ENCODE assay signal across 17 cellular contexts in the genomic region with DNA sequence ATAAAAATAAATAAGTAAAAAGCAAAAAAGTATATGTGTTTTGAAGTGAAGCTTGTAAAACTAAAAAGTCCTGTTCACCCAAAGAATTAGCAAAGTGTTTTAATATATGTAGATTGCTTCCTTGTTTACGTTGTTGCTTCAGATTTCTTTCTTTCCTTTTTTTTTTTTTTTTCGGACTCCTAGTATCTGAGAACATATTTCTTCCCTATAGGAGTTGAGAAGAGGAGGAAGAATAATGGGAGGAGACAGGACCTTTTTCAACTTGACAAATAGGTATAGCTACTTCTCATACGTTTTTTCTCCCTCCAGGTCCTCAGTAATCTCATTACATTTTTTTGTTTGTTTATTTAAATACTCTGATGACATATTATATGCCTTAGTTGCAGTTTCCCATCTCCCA. TPM values are rescaled to one million over a fixed set of nuclear protein-coding genes. Genes with fewer than 3 reads are reported as not detected.
DNase-seq lines count a peak whose midpoint lies in the region; ATAC-seq, FAIRE-seq and TF ChIP-seq lines count a peak whose summit lies in the region.
"Had no signal": no experiment of that assay in that cellular context is flagged by ENCODE, and none has a peak within 500 bp of the region (broad histone marks: within the 10 kb centered on the region; RNA-seq: fewer than 3 reads in every experiment).

No MANE protein-coding gene starts in this region.

- TF ChIP-seq CTCF in HEK293 (tag by site-specific recombination; IDR thresholded peaks at IDR 0.05) = no peak
- no peak for TF ChIP-seq CTCF in pancreas (IDR thresholded peaks at IDR 0.05)

- FAIRE-seq in islet of Langerhans (lab: Jason Lieb, UNC) (peak; percentile 36), pancreas (lab: Jason Lieb, UNC) (no peak)
- FAIRE-seq: GM12878, GM19239 had no signal

- H3K4me3 ChIP-seq in HEK293 (ENCODE audit: low read depth, low read length) (no peak overlapping the region), pancreas (no peak overlapping the region)
- H3K4me3 ChIP-seq: GM12878, GM23248, HAP-1 had no signal

- POLR2A ChIA-PET in HEK293 (lab: Yijun Ruan, JAX) = interaction anchor here (0.7 to 1.3 kb wide), 3 partner anchors 10 to 884 kb away, joined by 3 to 6 read pairs (median 4); no protein-coding TSS in a partner anchor

- no peak overlapping the region for H3K27ac ChIP-seq in HEK293 (ENCODE audit: extremely low read depth, low read depth, low read length)
- H3K27ac ChIP-seq in pancreas = no peak overlapping the region
- H3K27ac ChIP-seq: GM23248 had no signal

- H3K9me3 ChIP-seq in HEK293 (ENCODE audit: control insufficient read depth, insufficient read depth, low read depth, low read length) = no peaks in the 10 kb centered on the region
- no peaks in the 10 kb centered on the region for H3K9me3 ChIP-seq in pancreas
- H3K9me3 ChIP-seq: HAP-1 had no signal

- H3K36me3 ChIP-seq in HEK293 (ENCODE audit: control insufficient read depth in 2 of 2, insufficient read depth in 1 of 2, low read length in 2 of 2) (no peaks in the 10 kb centered on the region), pancreas (no peaks in the 10 kb centered on the region)
- H3K36me3 ChIP-seq: HAP-1 had no signal

- intact Hi-C loops in pancreas (cut with DNase I) = no loop called here

- CTCF ChIA-PET in HEK293 (lab: Yijun Ruan, JAX) = interaction anchor here (0.6 kb wide), 1 partner anchor 45 kb away, joined by 3 read pairs; no protein-coding TSS in a partner anchor

- WGBS in pancreas, 2 donors = 62 to 79% methylated on average over 3 of the region's 3 CpGs

- H3K4me1 ChIP-seq in HEK293 (ENCODE audit: control insufficient read depth, insufficient read depth, low read length) (peaks cover 31% of the 10 kb centered on the region), pancreas (peaks cover 0 to 1% (median 0%) of the 10 kb centered on the region in 3 donors)

- no peak for ATAC-seq in pancreas
- ATAC-seq: GM12878 had no signal

- DNase-seq in NCI-H526 treated with DMSO at 0.1 percent for 48 hours (lab: John Stamatoyannopoulos, UW) = peak; percentile 27
- no peak for DNase-seq in NK-92 treated with Interleukin-12 subunit alpha and Interleukin-12 subunit beta, amount 100 ng/mL, for 24 hours (lab: John Stamatoyannopoulos, UW)
- no peak for DNase-seq in NCI-H510A treated with DMSO at 0.1 percent for 48 hours (lab: John Stamatoyannopoulos, UW)
- DNase-seq in pancreas = no peak
- DNase-seq: C1 segment of cervical spinal cord; Calu3; CD4-positive, alpha-beta memory T cell; COR-L47; DMS79; EL; GDM1; GM23248 had no signal

- H3K27me3 ChIP-seq in pancreas = no peaks in the 10 kb centered on the region

TF ChIP-seq in HEK293, 187 proteins besides CTCF, POLR2A, EP300 and RAD21 (continues in another document):
- TF ChIP-seq, protein P1, sequence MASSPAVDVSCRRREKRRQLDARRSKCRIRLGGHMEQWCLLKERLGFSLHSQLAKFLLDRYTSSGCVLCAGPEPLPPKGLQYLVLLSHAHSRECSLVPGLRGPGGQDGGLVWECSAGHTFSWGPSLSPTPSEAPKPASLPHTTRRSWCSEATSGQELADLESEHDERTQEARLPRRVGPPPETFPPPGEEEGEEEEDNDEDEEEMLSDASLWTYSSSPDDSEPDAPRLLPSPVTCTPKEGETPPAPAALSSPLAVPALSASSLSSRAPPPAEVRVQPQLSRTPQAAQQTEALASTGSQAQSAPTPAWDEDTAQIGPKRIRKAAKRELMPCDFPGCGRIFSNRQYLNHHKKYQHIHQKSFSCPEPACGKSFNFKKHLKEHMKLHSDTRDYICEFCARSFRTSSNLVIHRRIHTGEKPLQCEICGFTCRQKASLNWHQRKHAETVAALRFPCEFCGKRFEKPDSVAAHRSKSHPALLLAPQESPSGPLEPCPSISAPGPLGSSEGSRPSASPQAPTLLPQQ (tag by site-specific recombination; IDR thresholded peaks at IDR 0.05) = no peak
- no peak for TF ChIP-seq ZNF529 (tag by site-specific recombination; IDR thresholded peaks at IDR 0.05; ENCODE audit: insufficient replicate concordance)
- TF ChIP-seq TRIM28 (IDR thresholded peaks at IDR 0.05; ENCODE audit: borderline replicate concordance, low read length) = no peak
- TF ChIP-seq GLIS1 (tag by site-specific recombination; IDR thresholded peaks at IDR 0.05) = no peak
- 0 out of 2 replicates have a peak, but pooled peaks have one; percentile 12 for TF ChIP-seq ZNF366 (tag by site-specific recombination; conservative IDR thresholded peaks at IDR 0.05)
- no peak for TF ChIP-seq ZNF664 (tag by site-specific recombination; IDR thresholded peaks at IDR 0.05)
- TF ChIP-seq, protein P2, sequence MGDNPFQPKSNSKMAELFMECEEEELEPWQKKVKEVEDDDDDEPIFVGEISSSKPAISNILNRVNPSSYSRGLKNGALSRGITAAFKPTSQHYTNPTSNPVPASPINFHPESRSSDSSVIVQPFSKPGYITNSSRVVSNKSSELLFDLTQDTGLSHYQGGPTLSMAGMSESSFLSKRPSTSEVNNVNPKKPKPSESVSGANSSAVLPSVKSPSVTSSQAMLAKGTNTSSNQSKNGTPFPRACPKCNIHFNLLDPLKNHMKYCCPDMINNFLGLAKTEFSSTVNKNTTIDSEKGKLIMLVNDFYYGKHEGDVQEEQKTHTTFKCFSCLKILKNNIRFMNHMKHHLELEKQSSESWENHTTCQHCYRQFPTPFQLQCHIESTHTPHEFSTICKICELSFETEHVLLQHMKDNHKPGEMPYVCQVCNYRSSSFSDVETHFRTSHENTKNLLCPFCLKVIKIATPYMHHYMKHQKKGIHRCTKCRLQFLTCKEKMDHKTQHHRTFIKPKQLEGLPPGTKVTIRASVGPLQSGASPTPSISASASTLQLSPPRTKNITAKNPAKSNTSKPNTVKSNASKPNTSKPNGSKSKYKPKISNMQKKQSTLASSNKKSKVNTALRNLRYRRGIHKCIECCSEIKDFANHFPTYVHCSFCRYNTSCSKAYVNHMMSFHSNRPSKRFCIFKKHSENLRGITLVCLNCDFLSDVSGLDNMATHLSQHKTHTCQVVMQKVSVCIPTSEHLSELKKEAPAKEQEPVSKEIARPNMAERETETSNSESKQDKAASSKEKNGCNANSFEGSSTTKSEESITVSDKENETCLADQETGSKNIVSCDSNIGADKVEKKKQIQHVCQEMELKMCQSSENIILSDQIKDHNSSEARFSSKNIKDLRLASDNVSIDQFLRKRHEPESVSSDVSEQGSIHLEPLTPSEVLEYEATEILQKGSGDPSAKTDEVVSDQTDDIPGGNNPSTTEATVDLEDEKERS (tag by site-specific recombination; IDR thresholded peaks at IDR 0.05) = no peak
- no peak for TF ChIP-seq ZNF433 (tag by site-specific recombination; IDR thresholded peaks at IDR 0.05; ENCODE audit: low read depth)
- TF ChIP-seq, protein P3, sequence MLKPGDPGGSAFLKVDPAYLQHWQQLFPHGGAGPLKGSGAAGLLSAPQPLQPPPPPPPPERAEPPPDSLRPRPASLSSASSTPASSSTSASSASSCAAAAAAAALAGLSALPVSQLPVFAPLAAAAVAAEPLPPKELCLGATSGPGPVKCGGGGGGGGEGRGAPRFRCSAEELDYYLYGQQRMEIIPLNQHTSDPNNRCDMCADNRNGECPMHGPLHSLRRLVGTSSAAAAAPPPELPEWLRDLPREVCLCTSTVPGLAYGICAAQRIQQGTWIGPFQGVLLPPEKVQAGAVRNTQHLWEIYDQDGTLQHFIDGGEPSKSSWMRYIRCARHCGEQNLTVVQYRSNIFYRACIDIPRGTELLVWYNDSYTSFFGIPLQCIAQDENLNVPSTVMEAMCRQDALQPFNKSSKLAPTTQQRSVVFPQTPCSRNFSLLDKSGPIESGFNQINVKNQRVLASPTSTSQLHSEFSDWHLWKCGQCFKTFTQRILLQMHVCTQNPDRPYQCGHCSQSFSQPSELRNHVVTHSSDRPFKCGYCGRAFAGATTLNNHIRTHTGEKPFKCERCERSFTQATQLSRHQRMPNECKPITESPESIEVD (tag by site-specific recombination; IDR thresholded peaks at IDR 0.05) = peak; percentile 79
- TF ChIP-seq, protein P4, sequence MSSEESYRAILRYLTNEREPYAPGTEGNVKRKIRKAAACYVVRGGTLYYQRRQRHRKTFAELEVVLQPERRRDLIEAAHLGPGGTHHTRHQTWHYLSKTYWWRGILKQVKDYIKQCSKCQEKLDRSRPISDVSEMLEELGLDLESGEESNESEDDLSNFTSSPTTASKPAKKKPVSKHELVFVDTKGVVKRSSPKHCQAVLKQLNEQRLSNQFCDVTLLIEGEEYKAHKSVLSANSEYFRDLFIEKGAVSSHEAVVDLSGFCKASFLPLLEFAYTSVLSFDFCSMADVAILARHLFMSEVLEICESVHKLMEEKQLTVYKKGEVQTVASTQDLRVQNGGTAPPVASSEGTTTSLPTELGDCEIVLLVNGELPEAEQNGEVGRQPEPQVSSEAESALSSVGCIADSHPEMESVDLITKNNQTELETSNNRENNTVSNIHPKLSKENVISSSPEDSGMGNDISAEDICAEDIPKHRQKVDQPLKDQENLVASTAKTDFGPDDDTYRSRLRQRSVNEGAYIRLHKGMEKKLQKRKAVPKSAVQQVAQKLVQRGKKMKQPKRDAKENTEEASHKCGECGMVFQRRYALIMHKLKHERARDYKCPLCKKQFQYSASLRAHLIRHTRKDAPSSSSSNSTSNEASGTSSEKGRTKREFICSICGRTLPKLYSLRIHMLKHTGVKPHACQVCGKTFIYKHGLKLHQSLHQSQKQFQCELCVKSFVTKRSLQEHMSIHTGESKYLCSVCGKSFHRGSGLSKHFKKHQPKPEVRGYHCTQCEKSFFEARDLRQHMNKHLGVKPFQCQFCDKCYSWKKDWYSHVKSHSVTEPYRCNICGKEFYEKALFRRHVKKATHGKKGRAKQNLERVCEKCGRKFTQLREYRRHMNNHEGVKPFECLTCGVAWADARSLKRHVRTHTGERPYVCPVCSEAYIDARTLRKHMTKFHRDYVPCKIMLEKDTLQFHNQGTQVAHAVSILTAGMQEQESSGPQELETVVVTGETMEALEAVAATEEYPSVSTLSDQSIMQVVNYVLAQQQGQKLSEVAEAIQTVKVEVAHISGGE (tag by site-specific recombination; conservative IDR thresholded peaks at IDR 0.05; ENCODE audit: low read depth) = 0 out of 2 replicates have a peak, but pooled peaks have one; percentile 15
- TF ChIP-seq ZNF785 (tag by site-specific recombination; IDR thresholded peaks at IDR 0.05) = no peak
- no peak for TF ChIP-seq ZNF169 (tag by site-specific recombination; IDR thresholded peaks at IDR 0.05)
- no peak for TF ChIP-seq ZNF248 (tag by site-specific recombination; IDR thresholded peaks at IDR 0.05)
- TF ChIP-seq, protein P5, sequence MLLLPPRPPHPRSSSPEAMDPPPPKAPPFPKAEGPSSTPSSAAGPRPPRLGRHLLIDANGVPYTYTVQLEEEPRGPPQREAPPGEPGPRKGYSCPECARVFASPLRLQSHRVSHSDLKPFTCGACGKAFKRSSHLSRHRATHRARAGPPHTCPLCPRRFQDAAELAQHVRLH (tag by site-specific recombination; IDR thresholded peaks at IDR 0.05) = no peak
- no peak for TF ChIP-seq HOXA7 (CRISPR knock-in tag; IDR thresholded peaks at IDR 0.05; ENCODE audit: borderline replicate concordance)
- no peak for TF ChIP-seq YY1 (tag by site-specific recombination; IDR thresholded peaks at IDR 0.05)
- no peak for TF ChIP-seq ZNF311 (tag by site-specific recombination; IDR thresholded peaks at IDR 0.05; ENCODE audit: borderline replicate concordance)

RNA-seq across cellular contexts. Expression of a gene that starts 8.8 kb away (rescaled TPM):
- total RNA-seq in pancreas = 1 to 10 TPM; 1.9 to 6.2 (median 3.3) TPM
- polyA plus RNA-seq in pancreas = 1 to 10 TPM; 2.0 to 3.3 TPM
